23 cellular contexts compared by ENCODE assay signal in genomic region chr10:71210031-71210871, GRCh38. TPM values are rescaled to one million over a fixed set of nuclear protein-coding genes. Genes with fewer than 3 reads are reported as not detected.
DNase-seq lines count a peak whose midpoint lies in the region; ATAC-seq and TF ChIP-seq lines count a peak whose summit lies in the region.
"Had no signal": no experiment of that assay in that cellular context is flagged by ENCODE, and none has a peak within 500 bp of the region (broad histone marks: within the 10 kb centered on the region; RNA-seq: fewer than 3 reads in every experiment).

No MANE protein-coding gene starts in this region.

- H3K27me3 ChIP-seq in upper lobe of right lung (peaks cover 16% of the 10 kb centered on the region), Peyer's patch (no peaks in the 10 kb centered on the region)
- H3K27me3 ChIP-seq: vagina had no signal

- intact Hi-C loops in upper lobe of right lung (cut with DNase I): loop anchor here (10.0 kb wide), 1 partner anchor 55 kb away; no protein-coding TSS in a partner anchor

- no peak for TF ChIP-seq CTCF in brain (conservative IDR thresholded peaks at IDR 0.05)
- TF ChIP-seq CTCF in upper lobe of right lung (IDR thresholded peaks at IDR 0.05): no peak
- no peak for TF ChIP-seq CTCF in Peyer's patch (IDR thresholded peaks at IDR 0.05)

- H3K4me1 Mint-ChIP-seq in brain: peaks cover 65% of the 10 kb centered on the region
- H3K4me1 Mint-ChIP-seq: activated CD4-positive, alpha-beta memory T cell treated with anti-CD3 and anti-CD28 coated beads, Interleukin-2, amount 10 ng/mL, durations not matched to agents 7 days and 5 days had no signal

- H3K36me3 Mint-ChIP-seq in brain: no peaks in the 10 kb centered on the region
- H3K36me3 Mint-ChIP-seq: CD4-positive, CD25-positive, alpha-beta regulatory T cell; stimulated activated naive B cell treated with anti-CD40 and anti-IgM and Interleukin-4, amounts not matched to agents 10 μg/mL and 1 μg/mL and 100 μg/mL, for 72 hours had no signal

- H3K27ac Mint-ChIP-seq in brain: peak overlapping the region in 2 of 5 experiments; percentile 0 to 31
- H3K27ac Mint-ChIP-seq: activated CD4-positive, alpha-beta memory T cell treated with anti-CD3 and anti-CD28 coated beads, Interleukin-2, amount 10 ng/mL, durations not matched to agents 7 days and 5 days; stimulated activated naive B cell treated with anti-CD40 and anti-IgM and Interleukin-4, amounts not matched to agents 10 μg/mL and 1 μg/mL and 100 μg/mL, for 72 hours had no signal

- H3K9me3 ChIP-seq in upper lobe of right lung (no peaks in the 10 kb centered on the region), Peyer's patch (no peaks in the 10 kb centered on the region)
- H3K9me3 ChIP-seq: sigmoid colon, vagina had no signal

- ATAC-seq in upper lobe of right lung: no peak
- ATAC-seq: stimulated activated naive B cell treated with anti-CD40 and anti-IgM and Interleukin-4, amounts not matched to agents 10 μg/mL and 1 μg/mL and 100 μg/mL, for 72 hours had no signal

- peak overlapping the region in 4 of 5 experiments; percentile 4 to 74 (median 18) for H3K4me3 Mint-ChIP-seq in brain
- H3K4me3 Mint-ChIP-seq: activated CD4-positive, alpha-beta memory T cell treated with anti-CD3 and anti-CD28 coated beads, Interleukin-2, amount 10 ng/mL, durations not matched to agents 7 days and 5 days; stimulated activated naive B cell treated with anti-CD40 and anti-IgM and Interleukin-4, amounts not matched to agents 10 μg/mL and 1 μg/mL and 100 μg/mL, for 72 hours had no signal

- no peak for TF ChIP-seq POLR2A in Peyer's patch (IDR thresholded peaks at IDR 0.05)

- peak; percentile 3 for DNase-seq in NCI-H748 (lab: John Stamatoyannopoulos, UW; ENCODE audit: unreplicated experiment)
- no peak for DNase-seq in NCI-H748 treated with DMSO at 0.1 percent for 48 hours (lab: John Stamatoyannopoulos, UW)
- peak; percentile 74 for DNase-seq in mesenteric fat pad (ENCODE audit: low spot score)
- DNase-seq in upper lobe of right lung: peak; percentile 42
- DNase-seq in occipital lobe (lab: John Stamatoyannopoulos, UW): no peak
- no peak for DNase-seq in T1000 (lab: John Stamatoyannopoulos, UW)
- DNase-seq in Peyer's patch: no peak
- DNase-seq: activated CD4-positive, alpha-beta memory T cell treated with anti-CD3 and anti-CD28 coated beads, Interleukin-2, amount 10 ng/mL, durations not matched to agents 7 days and 5 days; activated CD4-positive, alpha-beta T cell treated with anti-CD3 and anti-CD28 coated beads for 1 hour; activated gamma-delta T cell; activated T-cell treated with anti-CD3 and anti-CD28 coated beads for 4 hours; CD4-positive, CD25-positive, alpha-beta regulatory T cell; GOT3; IMR-90; NCI-H1048; NCI-H187; NCI-H526; RPMI8226; sigmoid colon; stimulated activated naive B cell treated with anti-CD40 and anti-IgM and Interleukin-4, amounts not matched to agents 10 μg/mL and 1 μg/mL and 100 μg/mL, for 72 hours; T-helper 1 cell had no signal

- peaks cover 0 to 7% (median 0%) of the 10 kb centered on the region in 5 experiments for H3K9me3 Mint-ChIP-seq in brain
- H3K9me3 Mint-ChIP-seq: activated CD4-positive, alpha-beta memory T cell treated with anti-CD3 and anti-CD28 coated beads, Interleukin-2, amount 10 ng/mL, durations not matched to agents 7 days and 5 days; stimulated activated naive B cell treated with anti-CD40 and anti-IgM and Interleukin-4, amounts not matched to agents 10 μg/mL and 1 μg/mL and 100 μg/mL, for 72 hours had no signal

- H3K4me3 ChIP-seq in upper lobe of right lung: no peak overlapping the region
- H3K4me3 ChIP-seq in Peyer's patch: no peak overlapping the region
- H3K4me3 ChIP-seq: sigmoid colon, vagina had no signal

- H3K27ac ChIP-seq in upper lobe of right lung (no peak overlapping the region), Peyer's patch (no peak overlapping the region)
- H3K27ac ChIP-seq: sigmoid colon, vagina had no signal

- H3K4me1 ChIP-seq in upper lobe of right lung (peaks cover 22% of the 10 kb centered on the region), Peyer's patch (peaks cover 0 to 23% (median 7%) of the 10 kb centered on the region in 4 donors)

- H3K27me3 Mint-ChIP-seq in brain: peaks cover 55% of the 10 kb centered on the region

- no peaks in the 10 kb centered on the region for H3K36me3 ChIP-seq in upper lobe of right lung
- no peaks in the 10 kb centered on the region for H3K36me3 ChIP-seq in Peyer's patch
- H3K36me3 ChIP-seq: sigmoid colon, vagina had no signal

RNA-seq across cellular contexts. Expression of gene UNC5B, which starts 2.1 kb away (rescaled TPM):
- 31.8 TPM for polyA plus RNA-seq in brain (ENCODE audit: insufficient read depth, low read depth, low replicate concordance)
- total RNA-seq in mesenteric fat pad: 5.3 TPM
- total RNA-seq in upper lobe of right lung: 16.0 TPM
- 3.9 TPM for total RNA-seq in occipital lobe
- 10 to 100 TPM in 3 of 4 donors, 1 to 10 TPM in 1; 5.0 to 52.5 (median 39.1) TPM for total RNA-seq in Peyer's patch
- total RNA-seq: activated CD4-positive, alpha-beta memory T cell treated with anti-CD3 and anti-CD28 coated beads, Interleukin-2, amount 10 ng/mL, durations not matched to agents 7 days and 5 days had no signal
- polyA plus RNA-seq: CD4-positive, CD25-positive, alpha-beta regulatory T cell had no signal

Comparison
In these comparisons a context has a peak if more than half of its experiments do, and no peak if none do; other contexts are left out.
1. DNase-seq: peak in NCI-H748 (single experiment), mesenteric fat pad (single experiment) and upper lobe of right lung (single experiment); none in NCI-H748 treated with DMSO at 0.1 percent for 48 hours (single experiment), occipital lobe (single experiment), T1000 (single experiment) and Peyer's patch (0 of 3).